8 cellular contexts compared by ENCODE assay signal in the genomic region with DNA sequence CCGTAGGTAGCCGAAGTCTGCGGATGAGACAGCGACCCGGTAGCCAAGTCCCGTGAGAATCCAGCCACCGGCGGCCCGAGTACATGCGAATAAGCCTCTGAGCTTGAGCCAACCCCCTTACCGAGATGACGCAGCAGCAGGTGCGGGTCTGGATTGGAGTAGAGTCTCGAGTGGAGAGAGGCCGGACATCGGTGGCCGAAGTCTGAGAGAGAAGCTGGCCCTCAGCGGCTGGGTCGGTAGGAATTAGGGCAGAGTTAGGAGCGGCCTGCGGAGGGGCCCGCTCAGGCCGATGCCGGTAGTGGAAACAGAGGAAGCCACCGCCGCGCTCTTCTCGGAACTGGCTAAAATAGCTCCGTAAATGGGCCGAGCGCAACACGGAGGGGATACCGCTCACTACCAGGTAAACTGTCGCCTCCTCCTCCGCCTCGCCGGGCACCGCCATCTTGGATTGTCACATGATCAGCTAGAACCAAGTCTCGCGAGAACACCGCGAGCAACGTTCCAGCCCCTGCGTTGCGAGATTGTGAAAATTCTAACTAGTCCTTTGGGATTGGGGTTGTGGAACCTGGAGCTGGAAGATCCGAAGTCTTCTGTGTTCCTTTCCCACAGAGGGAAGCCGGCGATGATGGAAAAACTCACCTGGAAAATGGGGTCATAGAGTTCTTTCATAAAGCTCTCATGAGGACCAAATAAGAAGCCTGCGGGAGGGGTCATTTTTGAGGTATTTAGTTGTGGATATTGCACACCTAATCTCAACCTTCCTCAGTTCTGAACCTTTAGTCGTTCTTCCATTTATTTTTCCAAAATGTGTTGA. TPM values are rescaled to one million over a fixed set of nuclear protein-coding genes. Genes with fewer than 3 reads are reported as not detected.
DNase-seq lines count a peak whose midpoint lies in the region; ATAC-seq and TF ChIP-seq lines count a peak whose summit lies in the region.

A gene with protein sequence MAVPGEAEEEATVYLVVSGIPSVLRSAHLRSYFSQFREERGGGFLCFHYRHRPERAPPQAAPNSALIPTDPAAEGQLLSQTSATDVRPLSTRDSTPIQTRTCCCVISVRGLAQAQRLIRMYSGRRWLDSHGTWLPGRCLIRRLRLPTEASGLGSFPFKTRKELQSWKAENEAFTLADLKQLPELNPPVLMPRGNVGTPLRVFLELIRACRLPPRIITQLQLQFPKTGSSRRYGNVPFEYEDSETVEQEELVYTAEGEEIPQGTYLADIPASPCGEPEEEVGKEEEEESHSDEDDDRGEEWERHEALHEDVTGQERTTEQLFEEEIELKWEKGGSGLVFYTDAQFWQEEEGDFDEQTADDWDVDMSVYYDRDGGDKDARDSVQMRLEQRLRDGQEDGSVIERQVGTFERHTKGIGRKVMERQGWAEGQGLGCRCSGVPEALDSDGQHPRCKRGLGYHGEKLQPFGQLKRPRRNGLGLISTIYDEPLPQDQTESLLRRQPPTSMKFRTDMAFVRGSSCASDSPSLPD (minus strand): TSS at position 467 of the 814 bp plus-strand sequence. CDS start 25 bp downstream, at position 442.

- TF ChIP-seq CTCF in neutrophil (IDR thresholded peaks at IDR 0.05) = peak; percentile 18

- no peaks in the 10 kb centered on the region for H3K27me3 ChIP-seq in H7 (ENCODE audit: control insufficient read depth, insufficient read depth, low read length)
- peaks cover under 1% of the 10 kb centered on the region for H3K27me3 ChIP-seq in neutrophil
- no peaks in the 10 kb centered on the region for H3K27me3 ChIP-seq in subcutaneous abdominal adipose tissue (ENCODE audit: control insufficient read depth in 5 of 5, insufficient read depth in 4 of 5, low read length in 5 of 5)

- H3K9me3 Mint-ChIP-seq in activated naive CD4-positive, alpha-beta T cell treated with anti-CD3 and anti-CD28 coated beads, Interleukin-2, amount 50 U/mL, for 72 hours = no peaks in the 10 kb centered on the region

- DNase-seq in DMS153 treated with DMSO at 0.1 percent for 48 hours (lab: John Stamatoyannopoulos, UW; ENCODE audit: unreplicated experiment) (peak; percentile 96), H7 (peak; percentile 94), NCI-H1048 (lab: John Stamatoyannopoulos, UW) (peak; percentile 80), SKM-1 (lab: John Stamatoyannopoulos, UW; ENCODE audit: unreplicated experiment) (peak; percentile 71), globus pallidus (ENCODE audit: low spot score) (peak; percentile 77)
- peak; percentile 86 to 87 for DNase-seq in activated naive CD4-positive, alpha-beta T cell treated with anti-CD3 and anti-CD28 coated beads, Interleukin-2, amount 50 U/mL, for 72 hours (ENCODE audit: low spot score in 2 of 2)

- H3K27ac Mint-ChIP-seq in activated naive CD4-positive, alpha-beta T cell treated with anti-CD3 and anti-CD28 coated beads, Interleukin-2, amount 50 U/mL, for 72 hours = peak within 1 kb of the TSS; percentile 98 to 100

- peak within 1 kb of the TSS; percentile 88 to 99 (median 90) for H3K9ac ChIP-seq in subcutaneous abdominal adipose tissue (ENCODE audit: low read length in 5 of 5)

- H3K27ac ChIP-seq in neutrophil (peak within 1 kb of the TSS; percentile 91), subcutaneous abdominal adipose tissue (ENCODE audit: low read depth, low read length) (peak within 1 kb of the TSS; percentile 82)

- H3K4me3 ChIP-seq in H7 (ENCODE audit: insufficient read depth, low read depth, low read length) = peak within 1 kb of the TSS; percentile 88
- H3K4me3 ChIP-seq in neutrophil (ENCODE audit: low read depth in 1 of 2, low read length in 1 of 2) = peak within 1 kb of the TSS; percentile 86 to 96
- peak within 1 kb of the TSS; percentile 79 to 98 (median 86) for H3K4me3 ChIP-seq in subcutaneous abdominal adipose tissue (ENCODE audit: low read depth in 1 of 5, low read length in 5 of 5)

- H3K9me3 ChIP-seq in neutrophil (no peaks in the 10 kb centered on the region), subcutaneous abdominal adipose tissue (ENCODE audit: control insufficient read depth in 5 of 5, low read length in 5 of 5) (no peaks in the 10 kb centered on the region)

- H3K36me3 ChIP-seq in H7 (replicated peaks; ENCODE audit: control insufficient read depth, insufficient read depth, low read length) = peaks cover 5% of the 10 kb centered on the region
- H3K36me3 ChIP-seq in neutrophil = peaks cover 18% of the 10 kb centered on the region
- H3K36me3 ChIP-seq in subcutaneous abdominal adipose tissue (ENCODE audit: control insufficient read depth in 5 of 5, insufficient read depth in 5 of 5, low read length in 5 of 5) = peaks cover 0 to 25% (median 16%) of the 10 kb centered on the region in 5 donors

- peaks cover 13 to 16% of the 10 kb centered on the region in 2 donors for H3K36me3 Mint-ChIP-seq in activated naive CD4-positive, alpha-beta T cell treated with anti-CD3 and anti-CD28 coated beads, Interleukin-2, amount 50 U/mL, for 72 hours

- peaks cover 19 to 30% of the 10 kb centered on the region in 2 experiments for H3K4me1 ChIP-seq in neutrophil (ENCODE audit: control insufficient read depth in 1 of 2, insufficient read depth in 1 of 2, low read depth in 1 of 2, low read length in 1 of 2)
- H3K4me1 ChIP-seq in subcutaneous abdominal adipose tissue (ENCODE audit: control insufficient read depth in 5 of 5, insufficient read depth in 5 of 5, low read length in 5 of 5) = peaks cover 7 to 23% (median 20%) of the 10 kb centered on the region in 5 donors

- ATAC-seq in activated naive CD4-positive, alpha-beta T cell treated with anti-CD3 and anti-CD28 coated beads, Interleukin-2, amount 50 U/mL, for 72 hours = peak; percentile 92 to 93

RNA-seq across cellular contexts. Expression of the gene that starts here (rescaled TPM):
- total RNA-seq in H7 (2014; rRNA removed; shearing (Covaris generic)) = 16.1 and 23.7 TPM in 2 replicates
- total RNA-seq in activated naive CD4-positive, alpha-beta T cell treated with anti-CD3 and anti-CD28 coated beads, Interleukin-2, amount 50 U/mL, for 72 hours = 10 to 100 TPM; 11.7 to 13.2 TPM

Comparison
In these comparisons a context has a peak if more than half of its experiments do, and no peak if none do; other contexts are left out.
1. Peak in every context shown above with its lines: DNase-seq, ATAC-seq, H3K4me3 ChIP-seq and H3K27ac ChIP-seq.